Comparison of ENCODE assay signal across 24 cellular contexts in the genomic region with DNA sequence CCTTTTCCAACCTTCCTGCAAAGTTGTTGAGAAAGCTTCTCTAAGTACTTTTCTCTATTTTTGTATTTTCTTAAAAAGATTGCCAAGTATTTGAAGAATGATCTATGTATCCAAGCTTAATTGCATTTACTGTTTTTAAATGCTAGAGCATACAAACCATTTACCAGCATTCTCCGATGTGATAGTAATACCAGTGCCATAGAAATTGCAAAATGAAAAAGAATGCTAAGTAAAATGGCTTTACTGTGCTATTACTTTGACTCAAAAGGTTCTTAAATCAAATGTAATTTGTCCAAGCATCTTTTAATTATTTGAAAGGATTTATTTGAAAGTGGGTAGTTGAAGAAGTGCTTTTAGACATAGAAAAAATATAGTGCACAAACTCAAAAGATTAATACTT.
"Had no signal": no experiment of that assay in that cellular context is flagged by ENCODE, and none has a peak within 500 bp of the region (broad histone marks: within the 10 kb centered on the region; RNA-seq: fewer than 3 reads in every experiment).

No MANE protein-coding gene starts in this region.

- H3K4me3 ChIP-seq: colonic mucosa, esophagus squamous epithelium, gastrocnemius medialis, heart right ventricle, left lung, lower lobe of right lung, mucosa of descending colon had no signal

- H3K36me3 Mint-ChIP-seq: mesothelial cell of epicardium had no signal

- DNase-seq: colonic mucosa; cortex of kidney; effector CD8-positive, alpha-beta T cell; effector memory CD8-positive, alpha-beta T cell; endodermal cell; erythroblast; esophagus squamous epithelium; foreskin fibroblast; foreskin melanocyte; gastrocnemius medialis; glutamatergic neuron; head of caudate nucleus; heart right ventricle; hippocampal formation; left cardiac atrium; left lung; left ventricle myocardium superior; lower lobe of right lung; mesenchymal stem cell; mucosa of descending colon had no signal

- H3K27ac ChIP-seq: colonic mucosa, epithelial cell of prostate, esophagus squamous epithelium, gastrocnemius medialis, heart right ventricle, left lung, lower lobe of right lung had no signal

- H3K4me1 Mint-ChIP-seq: endodermal cell, mesothelial cell of epicardium had no signal

- H3K27me3 Mint-ChIP-seq: dendritic cell treated with granulocyte-macrophage colony-stimulating factor and Interleukin-4, amounts not matched to agents 40 ng/mL and 50 ng/mL, for 4 days; effector memory CD8-positive, alpha-beta T cell had no signal

- H3K36me3 ChIP-seq: colonic mucosa, esophagus squamous epithelium, gastrocnemius medialis, heart right ventricle, left lung, lower lobe of right lung had no signal

- ATAC-seq: effector memory CD8-positive, alpha-beta T cell; esophagus mucosa; gastrocnemius medialis; heart right ventricle; left cardiac atrium; left lung; left ventricle myocardium superior; lower lobe of right lung; mucosa of descending colon had no signal

- H3K4me1 ChIP-seq: colonic mucosa, esophagus squamous epithelium, gastrocnemius medialis, heart right ventricle, left lung, lower lobe of right lung had no signal

- H3K9me3 ChIP-seq: colonic mucosa, gastrocnemius medialis had no signal

- H3K27ac Mint-ChIP-seq: dendritic cell treated with granulocyte-macrophage colony-stimulating factor and Interleukin-4, amounts not matched to agents 40 ng/mL and 50 ng/mL, for 4 days; effector memory CD8-positive, alpha-beta T cell; endodermal cell; mesothelial cell of epicardium had no signal

- H3K4me3 Mint-ChIP-seq: dendritic cell treated with granulocyte-macrophage colony-stimulating factor and Interleukin-4, amounts not matched to agents 40 ng/mL and 50 ng/mL, for 4 days; effector memory CD8-positive, alpha-beta T cell; endodermal cell; mesothelial cell of epicardium had no signal

- H3K27me3 ChIP-seq: colonic mucosa, esophagus squamous epithelium, gastrocnemius medialis, heart right ventricle, left lung had no signal
